17 cellular contexts compared by ENCODE assay signal in the genomic region with DNA sequence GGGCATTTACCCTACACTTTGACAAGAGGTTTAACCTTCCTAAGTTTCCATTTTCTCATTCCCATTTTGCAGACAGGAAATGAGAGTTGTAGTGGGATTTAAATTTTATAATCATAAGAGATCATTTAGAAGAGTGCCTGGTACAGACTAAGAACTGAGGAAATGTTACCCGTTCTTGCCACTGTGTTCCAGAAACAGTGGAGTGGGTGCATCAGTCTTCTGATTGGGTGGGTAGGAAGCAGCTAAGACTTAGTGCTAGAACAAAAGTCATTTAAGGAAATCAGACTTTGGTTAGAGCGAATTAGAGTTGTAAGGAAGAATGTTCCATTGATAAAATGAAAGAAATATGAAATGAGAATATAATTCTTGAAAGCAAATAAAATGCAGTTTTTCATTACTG. TPM values are rescaled to one million over a fixed set of nuclear protein-coding genes. Genes with fewer than 3 reads are reported as not detected.
A peak's percentile ranks its signal among the peaks of the same experiment; 100 is the strongest.
DNase-seq lines count a peak whose midpoint lies in the region; ATAC-seq, FAIRE-seq and TF ChIP-seq lines count a peak whose summit lies in the region.
"Had no signal": no experiment of that assay in that cellular context is flagged by ENCODE, and none has a peak within 500 bp of the region (broad histone marks: within the 10 kb centered on the region; RNA-seq: fewer than 3 reads in every experiment).

No MANE protein-coding gene starts in this region.

- no peak for TF ChIP-seq EP300 in K562 (IDR thresholded peaks at IDR 0.05; ENCODE audit: low read length)

- DNase-seq in right atrium auricular region (ENCODE audit: low spot score): no peak
- DNase-seq in left ventricle myocardium superior: no peak
- no peak for DNase-seq in K562 (ENCODE audit: extremely low read depth in 1 of 4, low spot score in 3 of 4)
- DNase-seq in gastrocnemius medialis: no peak
- DNase-seq in foreskin fibroblast: no peak
- no peak for DNase-seq in NCI-H2171 treated with DMSO at 0.1 percent for 48 hours (lab: John Stamatoyannopoulos, UW)
- DNase-seq: BE2C; CD4-positive, alpha-beta memory T cell; DMS79; GOT3; HCEC 1CT; HFFc6 had no signal

- H3K27ac ChIP-seq in right atrium auricular region: peak overlapping the region; percentile 61 to 75
- H3K27ac ChIP-seq in K562 (ENCODE audit: extremely low read depth, low read depth, low read length): no peak overlapping the region
- peak overlapping the region; percentile 8 to 99 (median 50) for H3K27ac ChIP-seq in gastrocnemius medialis
- H3K27ac ChIP-seq: A549, C4-2B, HL-60 had no signal

- TF ChIP-seq CTCF in right atrium auricular region (IDR thresholded peaks at IDR 0.05) (no peak), K562 (IDR thresholded peaks at IDR 0.05 in 2 of 3, conservative IDR thresholded peaks at IDR 0.05 in 1 of 3; ENCODE audit: insufficient read depth in 2 of 3, low read depth in 1 of 3, low read length in 3 of 3) (no peak), gastrocnemius medialis (IDR thresholded peaks at IDR 0.05 in 4 of 5, conservative IDR thresholded peaks at IDR 0.05 in 1 of 5) (no peak), foreskin fibroblast (IDR thresholded peaks at IDR 0.05; ENCODE audit: low read depth, low read length) (no peak)

- peaks cover 0 to 42% of the 10 kb centered on the region in 2 donors for H3K4me1 ChIP-seq in right atrium auricular region
- peaks cover 0 to 3% of the 10 kb centered on the region in 2 experiments; a peak in 3 of 5 replicates for H3K4me1 ChIP-seq in K562 (replicated peaks in 1 of 2; ENCODE audit: control insufficient read depth in 2 of 2, insufficient read depth in 2 of 2, low read length in 2 of 2)
- peaks cover 24 to 67% of the 10 kb centered on the region in 2 donors for H3K4me1 ChIP-seq in gastrocnemius medialis
- H3K4me1 ChIP-seq: A549, BE2C had no signal

- CTCF ChIA-PET in K562 (lab: Yijun Ruan, JAX; ENCODE audit: low intra/inter-chr PET ratio): no interaction called here

- TF ChIP-seq POLR2A in K562 (conservative IDR thresholded peaks at IDR 0.05) (no peak), gastrocnemius medialis (IDR thresholded peaks at IDR 0.05) (no peak)

- ATAC-seq in left ventricle myocardium superior: no peak
- ATAC-seq in K562: no peak
- no peak for ATAC-seq in gastrocnemius medialis
- no peak for ATAC-seq in HG03571 (IDR thresholded peaks at IDR 0.05; ENCODE audit: unreplicated experiment)
- ATAC-seq: A549 had no signal

- in situ Hi-C loops in K562 (cut with MboI): no loop called here
- in situ Hi-C loops in gastrocnemius medialis (cut with MboI; ENCODE audit: low sequenced_read_pairs in 4 of 4): loop anchor here in 2 of 4 donors (25.0 kb wide), 2 partner anchors 1108 to 1133 kb away; partner anchors contain the start of gene KMT2E (in 1 of the 2)

- no peaks in the 10 kb centered on the region for H3K27me3 ChIP-seq in right atrium auricular region
- H3K27me3 ChIP-seq in K562 (ENCODE audit: control insufficient read depth in 2 of 2, insufficient read depth in 2 of 2, low read length in 2 of 2): peaks cover 0 to 3% of the 10 kb centered on the region in 2 experiments; a peak in 1 of 5 replicates
- no peaks in the 10 kb centered on the region for H3K27me3 ChIP-seq in gastrocnemius medialis
- H3K27me3 ChIP-seq: BE2C had no signal

- no peaks in the 10 kb centered on the region for H3K79me2 ChIP-seq in K562 (ENCODE audit: control insufficient read depth, insufficient read depth, low read length)

- no peak overlapping the region for H3K9ac ChIP-seq in K562 (ENCODE audit: insufficient read depth in 1 of 2, low read depth in 2 of 2, low read length in 2 of 2)

- H3K4me3 ChIP-seq in right atrium auricular region (no peak overlapping the region), K562 (no peak overlapping the region), gastrocnemius medialis (no peak overlapping the region), foreskin fibroblast (ENCODE audit: low read depth in 1 of 2, low read length in 2 of 2) (no peak overlapping the region)
- H3K4me3 ChIP-seq: A549 had no signal

- H3K9me3 ChIP-seq in right atrium auricular region (no peaks in the 10 kb centered on the region), K562 (replicated peaks; ENCODE audit: control insufficient read depth, insufficient read depth, low read depth, low read length) (no peaks in the 10 kb centered on the region), gastrocnemius medialis (no peaks in the 10 kb centered on the region)
- H3K9me3 ChIP-seq: A549, BE2C had no signal

- TF ChIP-seq RAD21 in K562 (CRISPR knock-in tag; conservative IDR thresholded peaks at IDR 0.05 in 1 of 2, IDR thresholded peaks at IDR 0.05 in 1 of 2): no peak

- BruUV-seq in K562 (replicated peaks; lab: Mats Ljungman, UMichigan): no TSS peak

- H3K4me2 ChIP-seq in K562 (ENCODE audit: insufficient read depth, low read length): no peak overlapping the region
- H3K4me2 ChIP-seq: A549 had no signal

- H3K36me3 ChIP-seq in right atrium auricular region (no peaks in the 10 kb centered on the region), K562 (ENCODE audit: control insufficient read depth, insufficient read depth, low read length) (no peaks in the 10 kb centered on the region), gastrocnemius medialis (no peaks in the 10 kb centered on the region)
- H3K36me3 ChIP-seq: BE2C had no signal

- H4K20me1 ChIP-seq in K562 (replicated peaks; ENCODE audit: control insufficient read depth, insufficient read depth, low read length): no peaks in the 10 kb centered on the region

- POLR2A ChIA-PET in K562 (lab: Yijun Ruan, JAX): no interaction called here

- no peaks in the 10 kb centered on the region for H3K9me1 ChIP-seq in K562 (ENCODE audit: control insufficient read depth, insufficient read depth, low read length)

- no peak for FAIRE-seq in K562 (lab: Jason Lieb, UNC)
- FAIRE-seq: A549, GM12891 had no signal

- WGBS in K562 (ENCODE audit: insufficient coverage, low coverage, missing lambda C conversion rate): 46% methylated on average over 2 of the region's 2 CpGs

- intact Hi-C loops in left ventricle myocardium superior (cut with micrococcal nuclease) (no loop called here), K562 (cut with micrococcal nuclease) (no loop called here), gastrocnemius medialis (cut with DNase I; ENCODE audit: low total_unique reads) (no loop called here)

- H2AFZ ChIP-seq in K562 (ENCODE audit: low read depth, low read length): peak overlapping the region; percentile 64

TF ChIP-seq in K562, 482 proteins besides CTCF, POLR2A, EP300 and RAD21:
- no peak for TF ChIP-seq RFX5 (IDR thresholded peaks at IDR 0.05; ENCODE audit: low read depth, low read length)
- no peak for TF ChIP-seq TCF15 (CRISPR knock-in tag; IDR thresholded peaks at IDR 0.05)
- TF ChIP-seq THRAP3 (IDR thresholded peaks at IDR 0.05; ENCODE audit: borderline replicate concordance): no peak
- TF ChIP-seq EZH2 (IDR thresholded peaks at IDR 0.05; ENCODE audit: borderline replicate concordance, low read depth, low read length): no peak

RNA-seq across cellular contexts. Expression of gene SYPL1, which starts 8.4 kb away (rescaled TPM):
- total RNA-seq in right atrium auricular region (10 to 100 TPM; 68.5 to 89.1 TPM), left ventricle myocardium superior (96.3 TPM), K562 (2014; rRNA removed) (23.8 and 25.5 TPM in 2 replicates), K562 (2014; rRNA removed; fragmentation: Illumina TruSeq; extraction: Trizol) (51.3 and 58.3 TPM in 2 replicates), K562 (2015; rRNA removed; fragmentation: Illumina TruSeq; extraction: Trizol) (45.0 and 47.8 TPM in 2 replicates), K562 (2021) (70.2 and 73.4 TPM in 2 replicates), gastrocnemius medialis (10 to 100 TPM; 81.5 to 90.9 (median 83.2) TPM)
- 58.3 and 92.7 TPM in 2 replicates for total RNA-seq in K562 (2011; cell fraction: chromatin; rRNA removed; ENCODE audit: low replicate concordance)
- total RNA-seq in K562 (2011; cell fraction: nucleolus; rRNA removed): 54.4 and 68.0 TPM in 2 replicates
- total RNA-seq in K562 (2011; cell fraction: nucleoplasm; rRNA removed): 90.3 and 115 TPM in 2 replicates
- polyA plus RNA-seq in K562 (2011; rRNA removed) (71.7 and 100 TPM in 2 replicates), K562 (2014; fragmentation: Illumina TruSeq; extraction: Trizol) (71.9 and 81.5 TPM in 2 replicates), K562 (2014; fragmentation: Nextera tagmentation; extraction: Ambion mirVana) (100 to 1,000 TPM; 171 to 214 TPM), K562 (2014; rRNA removed) (53.5 and 54.1 TPM in 2 replicates)
- polyA plus RNA-seq in K562 (2011; cell fraction: cytosol; rRNA removed): 41.5 and 68.5 TPM in 2 replicates
- 15.7 and 22.1 TPM in 2 replicates for polyA plus RNA-seq in K562 (2011; cell fraction: nucleus; rRNA removed)
- 94.6 and 111 TPM in 2 replicates for polyA plus RNA-seq in K562 (2012)
- 68.6 and 85.2 TPM in 2 replicates for polyA minus RNA-seq in K562 (2011; rRNA and poly(A)+ RNA removed)
- polyA minus RNA-seq in K562 (2011; cell fraction: cytosol; rRNA and poly(A)+ RNA removed): 27.0 and 38.1 TPM in 2 replicates
- polyA minus RNA-seq in K562 (2011; cell fraction: nucleus; rRNA and poly(A)+ RNA removed): 14.4 and 20.3 TPM in 2 replicates
